ENCODE assay signal across 10 cellular contexts in the genomic region with DNA sequence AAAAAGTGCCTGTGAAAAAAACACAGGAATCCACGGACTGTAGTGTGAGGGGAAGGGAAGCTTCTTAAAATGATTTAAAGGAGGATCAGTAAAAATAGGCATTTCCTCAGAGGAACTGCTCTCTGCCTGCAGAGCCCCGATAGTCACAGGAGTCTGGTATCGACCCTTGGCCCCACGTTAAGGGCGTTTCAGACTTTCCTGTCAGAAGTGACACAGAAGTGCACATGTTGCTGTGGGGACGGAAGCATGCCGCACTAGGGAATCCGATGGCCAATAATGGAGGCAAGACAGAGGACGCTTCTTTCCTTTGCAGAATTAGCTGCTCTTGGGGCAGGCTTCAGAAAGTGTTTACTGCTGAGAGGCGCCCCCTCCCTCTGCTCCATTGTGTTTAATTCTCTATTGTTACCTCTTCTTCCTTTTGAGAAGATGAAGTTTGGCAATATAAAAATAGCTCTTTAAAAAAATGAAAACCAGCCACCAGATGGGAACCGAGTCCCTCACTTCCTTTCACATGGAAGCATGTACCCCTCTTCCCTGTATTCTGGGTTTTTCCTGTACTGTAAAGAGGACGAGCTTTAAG.
DNase-seq lines count a peak whose midpoint lies in the region; ATAC-seq and TF ChIP-seq lines count a peak whose summit lies in the region.
"Had no signal": no experiment of that assay in that cellular context is flagged by ENCODE, and none has a peak within 500 bp of the region (broad histone marks: within the 10 kb centered on the region; RNA-seq: fewer than 3 reads in every experiment).

No MANE protein-coding gene starts in this region.

- no peaks in the 10 kb centered on the region for H3K9me3 ChIP-seq in heart right ventricle
- no peaks in the 10 kb centered on the region for H3K9me3 ChIP-seq in mesenchymal stem cell (ENCODE audit: control insufficient read depth, low read length)
- no peaks in the 10 kb centered on the region for H3K9me3 ChIP-seq in tibial nerve
- H3K9me3 ChIP-seq in colonic mucosa = no peaks in the 10 kb centered on the region
- no peaks in the 10 kb centered on the region for H3K9me3 ChIP-seq in WERI-Rb-1 (ENCODE audit: severe bottlenecking)
- H3K9me3 ChIP-seq: mucosa of descending colon had no signal

- no peak overlapping the region for H3K23ac ChIP-seq in mesenchymal stem cell (ENCODE audit: low read length in 2 of 2)

- H2BK5ac ChIP-seq in mesenchymal stem cell (ENCODE audit: low read depth, low read length, poor library complexity, severe bottlenecking) = peak overlapping the region; percentile 59

- H3K14ac ChIP-seq in mesenchymal stem cell (ENCODE audit: low read length in 2 of 2) = no peak overlapping the region

- DNase-seq in heart right ventricle (peak in 1 of 2 donors; percentile 50), Right ventricle myocardium inferior (ENCODE audit: missing footprints) (no peak), mesenchymal stem cell (no peak), tibial nerve (ENCODE audit: low spot score in 2 of 2) (no peak), colonic mucosa (no peak), WERI-Rb-1 (no peak)
- DNase-seq: mucosa of descending colon had no signal

- no peaks in the 10 kb centered on the region for H3K79me1 ChIP-seq in mesenchymal stem cell (replicated peaks; ENCODE audit: low read length, poor library complexity, severe bottlenecking)

- peaks cover 57 to 100% (median 99%) of the 10 kb centered on the region in 9 donors for H3K4me1 ChIP-seq in heart right ventricle
- H3K4me1 ChIP-seq in mesenchymal stem cell (ENCODE audit: control insufficient read depth, insufficient read depth, low read depth, low read length) = peaks cover 35% of the 10 kb centered on the region
- H3K4me1 ChIP-seq in tibial nerve = peaks cover 0 to 97% (median 67%) of the 10 kb centered on the region in 4 donors
- H3K4me1 ChIP-seq in colonic mucosa = peaks cover 17% of the 10 kb centered on the region

- peak overlapping the region in 1 of 2 experiments; percentile 2 for H3K4ac ChIP-seq in mesenchymal stem cell (ENCODE audit: low read depth in 1 of 2, low read length in 2 of 2)

- peak overlapping the region in 1 of 2 experiments; percentile 88 for H3K18ac ChIP-seq in mesenchymal stem cell (ENCODE audit: low read depth in 1 of 2, low read length in 2 of 2)

- intact Hi-C loops in heart right ventricle (cut with DNase I) = loop anchor here in 2 of 10 donors (5.0 to 10.0 kb wide), 2 partner anchors 43 to 50 kb away; no protein-coding TSS in a partner anchor
- intact Hi-C loops in Right ventricle myocardium inferior (cut with DNase I) = loop anchor here (5.0 kb wide), 3 partner anchors 32 to 148 kb away; a partner anchor contains a TSS
- intact Hi-C loops in colonic mucosa (cut with DNase I) = loop anchor here (10.0 kb wide), 1 partner anchor 70 kb away; no protein-coding TSS in a partner anchor

- WGBS in heart right ventricle, 2 donors = 20 to 35% methylated on average over 12 of the region's 12 CpGs
- 59% methylated on average over 10 of the region's 12 CpGs for WGBS in mesenchymal stem cell
- 19 to 24% methylated on average over 12 of the region's 12 CpGs for WGBS in tibial nerve, 2 donors

- H3K27me3 ChIP-seq in heart right ventricle (no peaks in the 10 kb centered on the region), mesenchymal stem cell (ENCODE audit: control insufficient read depth in 1 of 2, insufficient read depth in 1 of 2, low read length in 2 of 2) (no peaks in the 10 kb centered on the region), tibial nerve (no peaks in the 10 kb centered on the region), colonic mucosa (no peaks in the 10 kb centered on the region), WERI-Rb-1 (ENCODE audit: insufficient read depth, low read depth, severe bottlenecking) (no peaks in the 10 kb centered on the region)

- H3K4me3 Mint-ChIP-seq in activated naive CD8-positive, alpha-beta T cell = peak overlapping the region; percentile 74

- no peak overlapping the region for H2BK120ac ChIP-seq in mesenchymal stem cell (ENCODE audit: low read depth, low read length)

- H2AK5ac ChIP-seq in mesenchymal stem cell (ENCODE audit: low read length, severe bottlenecking) = peak overlapping the region; percentile 92

- no peak overlapping the region for H4K91ac ChIP-seq in mesenchymal stem cell (ENCODE audit: low read length)

- no peaks in the 10 kb centered on the region for H3K27me3 Mint-ChIP-seq in activated naive CD8-positive, alpha-beta T cell

- TF ChIP-seq POLR2A in tibial nerve (IDR thresholded peaks at IDR 0.05) = no peak

- peak overlapping the region; percentile 96 for H3K27ac Mint-ChIP-seq in activated naive CD8-positive, alpha-beta T cell

- H3K36me3 ChIP-seq in heart right ventricle = peaks cover 0 to 12% (median 0%) of the 10 kb centered on the region in 9 donors
- H3K36me3 ChIP-seq in mesenchymal stem cell (ENCODE audit: control insufficient read depth in 1 of 2, insufficient read depth in 2 of 2, low read depth in 1 of 2, low read length in 2 of 2) = peaks cover 6% of the 10 kb centered on the region in 2 experiments
- H3K36me3 ChIP-seq in tibial nerve = no peaks in the 10 kb centered on the region
- no peaks in the 10 kb centered on the region for H3K36me3 ChIP-seq in colonic mucosa
- peaks cover 26% of the 10 kb centered on the region for H3K36me3 ChIP-seq in WERI-Rb-1

- no peak overlapping the region for H2BK12ac ChIP-seq in mesenchymal stem cell (ENCODE audit: low read length in 2 of 2)

- peak overlapping the region; percentile 46 to 89 (median 74) for H3K27ac ChIP-seq in heart right ventricle
- peak overlapping the region; percentile 98 for H3K27ac ChIP-seq in mesenchymal stem cell (ENCODE audit: low read length, poor library complexity, severe bottlenecking)
- H3K27ac ChIP-seq in tibial nerve = peak overlapping the region; percentile 3 to 81 (median 66)
- no peak overlapping the region for H3K27ac ChIP-seq in colonic mucosa
- H3K27ac ChIP-seq in WERI-Rb-1 = no peak overlapping the region
- H3K27ac ChIP-seq: C4-2B had no signal

- no peak overlapping the region for H4K8ac ChIP-seq in mesenchymal stem cell (ENCODE audit: low read length)

- peak in 7 of 8 donors; percentile 5 to 47 (median 21) for ATAC-seq in heart right ventricle
- no peak for ATAC-seq in Right ventricle myocardium inferior
- ATAC-seq in HG02840 (IDR thresholded peaks at IDR 0.05; ENCODE audit: low FRiP score, unreplicated experiment) = no peak
- ATAC-seq: mucosa of descending colon had no signal

- no peak overlapping the region for H3K9ac ChIP-seq in mesenchymal stem cell (ENCODE audit: low read length)
- no peak overlapping the region for H3K9ac ChIP-seq in colonic mucosa (ENCODE audit: low read depth in 2 of 2, low read length in 2 of 2)

- no peak overlapping the region for H2BK15ac ChIP-seq in mesenchymal stem cell (ENCODE audit: low read depth, poor library complexity, severe bottlenecking)

- no peak overlapping the region for H3K4me2 ChIP-seq in mesenchymal stem cell (ENCODE audit: low read length, poor library complexity, severe bottlenecking)

- H3K36me3 Mint-ChIP-seq in activated naive CD8-positive, alpha-beta T cell = peaks cover 6% of the 10 kb centered on the region

- peak overlapping the region in 1 of 10 donors; percentile 2 for H3K4me3 ChIP-seq in heart right ventricle
- H3K4me3 ChIP-seq in mesenchymal stem cell (ENCODE audit: insufficient read depth in 1 of 2, low read depth in 1 of 2, low read length in 2 of 2) = no peak overlapping the region
- H3K4me3 ChIP-seq in tibial nerve = no peak overlapping the region
- no peak overlapping the region for H3K4me3 ChIP-seq in colonic mucosa
- H3K4me3 ChIP-seq in WERI-Rb-1 (ENCODE audit: low read depth, low read length) = no peak overlapping the region
- H3K4me3 ChIP-seq: mucosa of descending colon had no signal

- peaks cover 92% of the 10 kb centered on the region for H3K4me1 Mint-ChIP-seq in activated naive CD8-positive, alpha-beta T cell (ENCODE audit: low read depth)

- TF ChIP-seq CTCF in heart right ventricle (IDR thresholded peaks at IDR 0.05) (peak in 3 of 9 donors; percentile 4 to 17 (median 8)), tibial nerve (IDR thresholded peaks at IDR 0.05) (no peak), colonic mucosa (IDR thresholded peaks at IDR 0.05) (no peak), WERI-Rb-1 (IDR thresholded peaks at IDR 0.05; ENCODE audit: low read depth, low read length) (no peak)

- H2AFZ ChIP-seq in mesenchymal stem cell (ENCODE audit: low read depth, low read length) = no peak overlapping the region

- TF ChIP-seq EP300 in tibial nerve (IDR thresholded peaks at IDR 0.05) = no peak

- H3K9me3 Mint-ChIP-seq in activated naive CD8-positive, alpha-beta T cell (ENCODE audit: low read depth) = no peaks in the 10 kb centered on the region

Comparison
In these comparisons a context has a peak if more than half of its experiments do, and no peak if none do; other contexts are left out.
1. ATAC-seq: peak in heart right ventricle (7 of 8); none in Right ventricle myocardium inferior (single experiment) and HG02840 (single experiment).
2. H3K27ac ChIP-seq: peak in heart right ventricle (10 of 10), mesenchymal stem cell (single experiment) and tibial nerve (4 of 4); none in colonic mucosa (single experiment) and WERI-Rb-1 (single experiment).